In genomic region chr1:60657926-60658325, GRCh38 we compare ENCODE assay signal across 25 cellular contexts.
A peak's percentile ranks its signal among the peaks of the same experiment; 100 is the strongest.
DNase-seq lines count a peak whose midpoint lies in the region; TF ChIP-seq lines count a peak whose summit lies in the region.
"Had no signal": no experiment of that assay in that cellular context is flagged by ENCODE, and none has a peak within 500 bp of the region (broad histone marks: within the 10 kb centered on the region; RNA-seq: fewer than 3 reads in every experiment).

No MANE protein-coding gene starts in this region.

- no peaks in the 10 kb centered on the region for H3K9me3 ChIP-seq in MM.1S (replicated peaks; ENCODE audit: insufficient read depth, low read length)
- H3K9me3 ChIP-seq: Peyer's patch, prostate gland, sigmoid colon, tibial artery had no signal

- no peak overlapping the region for H2AFZ ChIP-seq in MM.1S (ENCODE audit: low read length)

- H3K4me3 ChIP-seq in MM.1S (ENCODE audit: low read length) = no peak overlapping the region
- H3K4me3 ChIP-seq: Peyer's patch, prostate gland, sigmoid colon, stomach, tibial artery had no signal

- no peaks in the 10 kb centered on the region for H4K20me1 ChIP-seq in MM.1S (ENCODE audit: insufficient read depth, low read length)

- no peaks in the 10 kb centered on the region for H3K4me1 ChIP-seq in MM.1S (ENCODE audit: low read length)
- H3K4me1 ChIP-seq: Peyer's patch, prostate gland, sigmoid colon, stomach, tibial artery had no signal

- no peaks in the 10 kb centered on the region for H3K27me3 ChIP-seq in MM.1S (replicated peaks; ENCODE audit: insufficient read depth, low read length)
- H3K27me3 ChIP-seq: brain microvascular endothelial cell, Peyer's patch, sigmoid colon, stomach, tibial artery had no signal

- H3K79me2 ChIP-seq in MM.1S (ENCODE audit: low read length) = no peaks in the 10 kb centered on the region

- no peak overlapping the region for H3K9ac ChIP-seq in MM.1S (ENCODE audit: low read length)

- H3K36me3 ChIP-seq in MM.1S (replicated peaks; ENCODE audit: insufficient read depth, low read length) = no peaks in the 10 kb centered on the region
- H3K36me3 ChIP-seq: brain microvascular endothelial cell, Peyer's patch, prostate gland, sigmoid colon, stomach, tibial artery had no signal

- no peak overlapping the region for H3K4me2 ChIP-seq in MM.1S (ENCODE audit: low read depth, low read length)

- DNase-seq in NCI-H1105 (lab: John Stamatoyannopoulos, UW) (peak; percentile 22), NCI-H1930 (lab: John Stamatoyannopoulos, UW) (peak; percentile 8 to 13), NCI-H748 (lab: John Stamatoyannopoulos, UW; ENCODE audit: unreplicated experiment) (peak; percentile 75), retina (peak; percentile 31), MM.1S (no peak), kidney glomerular epithelial cell (lab: John Stamatoyannopoulos, UW) (no peak)
- DNase-seq in activated T-cell treated with anti-CD3 and anti-CD28 coated beads, Interleukin-2, amount 50 U/mL, for 1 hour = no peak
- DNase-seq: activated CD4-positive, alpha-beta memory T cell treated with anti-CD3 and anti-CD28 coated beads for 36 hours; brain microvascular endothelial cell; cerebellar nuclear complex; dermis blood vessel endothelial cell; endodermal cell; Kasumi-1; MV-4-11; naive thymus-derived CD4-positive, alpha-beta T cell; NCI-H2107; NCI-H774; Peyer's patch; SHP77; sigmoid colon; stimulated activated CD4-positive, alpha-beta T cell treated with anti-CD3 and anti-CD28 coated beads, Interleukin-12 subunit alpha, Interleukin-12 subunit beta, amount 100 ng/mL, for 4 hours; stimulated activated CD4-positive, alpha-beta T cell treated with anti-CD3 and anti-CD28 coated beads, Interleukin-2, amount 100 ng/mL, for 48 hours; stomach; tibial artery had no signal

- no peak overlapping the region for H3K27ac ChIP-seq in MM.1S (ENCODE audit: low read length)
- H3K27ac ChIP-seq: brain microvascular endothelial cell, Peyer's patch, prostate gland, sigmoid colon, stomach, tibial artery had no signal

- H3F3A ChIP-seq in MM.1S (ENCODE audit: insufficient read depth, low read length) = no peaks in the 10 kb centered on the region

- no peaks in the 10 kb centered on the region for H3K9me2 ChIP-seq in MM.1S (replicated peaks; ENCODE audit: insufficient read depth, low read length)

- TF ChIP-seq CTCF in MM.1S (IDR thresholded peaks at IDR 0.05; ENCODE audit: low read length) = no peak

Comparison
In these comparisons a context has a peak if more than half of its experiments do, and no peak if none do; other contexts are left out.
1. DNase-seq: peak in NCI-H1105 (single experiment), NCI-H1930 (2 of 2), NCI-H748 (single experiment) and retina (single experiment); none in MM.1S (single experiment), activated T-cell treated with anti-CD3 and anti-CD28 coated beads, Interleukin-2, amount 50 U/mL, for 1 hour (single experiment) and kidney glomerular epithelial cell (single experiment).